In the genomic region with DNA sequence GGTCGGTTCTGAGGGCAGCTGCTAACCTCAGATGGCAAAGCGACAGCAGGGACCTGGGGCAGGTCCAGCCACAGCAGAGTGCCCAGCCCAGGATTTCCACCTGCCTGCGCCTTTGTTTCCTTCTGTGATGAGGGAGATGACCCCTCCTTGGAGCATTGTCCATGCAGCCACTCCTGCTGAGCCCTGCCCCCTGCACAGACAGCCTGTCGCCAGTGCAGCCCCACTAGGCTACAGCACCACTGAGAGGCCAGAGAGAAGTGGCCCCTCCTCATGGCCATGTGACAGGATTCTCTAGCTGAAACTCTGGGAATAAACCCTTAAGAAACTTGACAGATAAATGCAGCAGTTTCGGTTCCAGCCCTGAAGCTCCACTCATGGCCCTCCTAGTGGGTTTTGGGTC, we compare ENCODE assay signal across 17 cellular contexts. TPM values are rescaled to one million over a fixed set of nuclear protein-coding genes. Genes with fewer than 3 reads are reported as not detected.
DNase-seq lines count a peak whose midpoint lies in the region; ATAC-seq, FAIRE-seq and TF ChIP-seq lines count a peak whose summit lies in the region.
"Had no signal": no experiment of that assay in that cellular context is flagged by ENCODE, and none has a peak within 500 bp of the region (broad histone marks: within the 10 kb centered on the region; RNA-seq: fewer than 3 reads in every experiment).

No MANE protein-coding gene starts in this region.

- H3K4ac ChIP-seq in H9 (ENCODE audit: low read depth, low read length), result no peak overlapping the region

- no peaks in the 10 kb centered on the region for H3K23me2 ChIP-seq in H9 (ENCODE audit: insufficient read length, low read depth, low read length, poor library complexity, severe bottlenecking)

- ATAC-seq in HG02763 (IDR thresholded peaks at IDR 0.05; ENCODE audit: unreplicated experiment), result no peak
- ATAC-seq: PC-3 had no signal

- no peak for TF ChIP-seq POLR2A in spleen (IDR thresholded peaks at IDR 0.05)

- H2BK5ac ChIP-seq in H9 (ENCODE audit: insufficient read length, low read length), result no peak overlapping the region

- DNase-seq in activated naive CD4-positive, alpha-beta T cell treated with anti-CD3 and anti-CD28 coated beads, Interleukin-2, amount 10 ng/mL, durations not matched to agents 7 days and 5 days, result no peak
- no peak for DNase-seq in activated naive CD4-positive, alpha-beta T cell treated with anti-CD3 and anti-CD28 coated beads for 36 hours
- DNase-seq in H9, result no peak
- peak; percentile 53 for DNase-seq in kidney
- DNase-seq in spleen, result peak; percentile 38
- DNase-seq in CD4-positive, alpha-beta memory T cell, result no peak
- no peak for DNase-seq in HPDE6-E6E7 (ENCODE audit: extremely low spot score)
- DNase-seq: DMS53, Kasumi-1, MM.1S, NCI-H1092 treated with DMSO at 0.1 percent for 48 hours, NCI-H187 treated with DMSO at 0.1 percent for 48 hours, NCI-H526 treated with DMSO at 0.1 percent for 48 hours, PC-3 had no signal

- H2BK120ac ChIP-seq in H9 (ENCODE audit: low read depth, low read length, poor library complexity, severe bottlenecking), result no peak overlapping the region

- no peaks in the 10 kb centered on the region for H3K9me3 Mint-ChIP-seq in activated naive CD4-positive, alpha-beta T cell treated with anti-CD3 and anti-CD28 coated beads, Interleukin-2, amount 10 ng/mL, durations not matched to agents 7 days and 5 days
- H3K9me3 Mint-ChIP-seq in activated naive CD4-positive, alpha-beta T cell treated with anti-CD3 and anti-CD28 coated beads for 36 hours, result no peaks in the 10 kb centered on the region
- no peaks in the 10 kb centered on the region for H3K9me3 Mint-ChIP-seq in H9
- no peaks in the 10 kb centered on the region for H3K9me3 Mint-ChIP-seq in CD4-positive, alpha-beta memory T cell
- H3K9me3 Mint-ChIP-seq: IgD-negative memory B cell had no signal

- H4K91ac ChIP-seq in H9 (ENCODE audit: insufficient read length, low read depth, low read length), result no peak overlapping the region

- no peak overlapping the region for H3K14ac ChIP-seq in H9 (ENCODE audit: insufficient read depth, low read length)

- H2AK5ac ChIP-seq in H9 (ENCODE audit: insufficient read length, low read length), result no peak overlapping the region

- WGBS in H9 (ENCODE audit: extremely low coverage, insufficient read length, low lambda C conversion rate), result no CpG with 5 or more reads among the region's 5 CpGs
- 91 to 98% (median 93%) methylated on average over 3 to 5 of the region's 5 CpGs for WGBS in spleen, 5 donors

- no peak overlapping the region for H2BK15ac ChIP-seq in H9 (ENCODE audit: low read depth, low read length)

- no peak overlapping the region for H3K18ac ChIP-seq in H9 (ENCODE audit: insufficient read length, low read depth, low read length)

- H3K4me3 Mint-ChIP-seq in activated naive CD4-positive, alpha-beta T cell treated with anti-CD3 and anti-CD28 coated beads, Interleukin-2, amount 10 ng/mL, durations not matched to agents 7 days and 5 days, result no peak overlapping the region
- no peak overlapping the region for H3K4me3 Mint-ChIP-seq in activated naive CD4-positive, alpha-beta T cell treated with anti-CD3 and anti-CD28 coated beads for 36 hours
- H3K4me3 Mint-ChIP-seq in H9, result no peak overlapping the region
- H3K4me3 Mint-ChIP-seq in CD4-positive, alpha-beta memory T cell, result no peak overlapping the region
- H3K4me3 Mint-ChIP-seq: IgD-negative memory B cell had no signal

- no peak overlapping the region for H3K9ac ChIP-seq in H9 (ENCODE audit: extremely low read depth, insufficient read length, low read length)
- H3K9ac ChIP-seq in kidney (ENCODE audit: low read length in 2 of 2), result no peak overlapping the region

- intact Hi-C loops in activated naive CD4-positive, alpha-beta T cell treated with anti-CD3 and anti-CD28 coated beads for 36 hours (cut with micrococcal nuclease), result no loop called here
- intact Hi-C loops in kidney (cut with DNase I), result no loop called here
- intact Hi-C loops in spleen (cut with DNase I; ENCODE audit: low total_unique reads), result no loop called here
- intact Hi-C loops in CD4-positive, alpha-beta memory T cell (cut with micrococcal nuclease), result no loop called here

- H3K23ac ChIP-seq in H9 (ENCODE audit: insufficient read length, low read depth, low read length), result no peak overlapping the region

- no peaks in the 10 kb centered on the region for H3K79me2 ChIP-seq in H9 (ENCODE audit: insufficient read depth, low read length)

- H3K4me1 ChIP-seq in H9 (ENCODE audit: insufficient read depth, low read length), result no peaks in the 10 kb centered on the region
- H3K4me1 ChIP-seq in kidney (ENCODE audit: control insufficient read depth in 1 of 2, insufficient read depth in 1 of 2, low read depth in 1 of 2, low read length in 2 of 2), result peaks cover 0 to 2% of the 10 kb centered on the region in 2 donors
- peaks cover 0 to 21% (median 0%) of the 10 kb centered on the region in 6 donors for H3K4me1 ChIP-seq in spleen
- no peaks in the 10 kb centered on the region for H3K4me1 ChIP-seq in CD4-positive, alpha-beta memory T cell (ENCODE audit: insufficient read depth, low read length)

- no peak overlapping the region for H2AFZ ChIP-seq in H9 (ENCODE audit: low read length)

- no peak overlapping the region for H3T11ph ChIP-seq in H9 (ENCODE audit: low read length)

- no peak overlapping the region for H3K4me2 ChIP-seq in H9 (ENCODE audit: insufficient read depth, insufficient read length, low read length)

- no peak overlapping the region for H3K56ac ChIP-seq in H9 (ENCODE audit: insufficient read length, low read depth, low read length)

- H3K36me3 ChIP-seq in kidney (ENCODE audit: control insufficient read depth in 1 of 2, insufficient read depth in 2 of 2, low read length in 2 of 2), result peaks cover 11 to 16% of the 10 kb centered on the region in 2 donors
- H3K36me3 ChIP-seq in spleen, result peaks cover 2 to 96% (median 56%) of the 10 kb centered on the region in 6 donors
- H3K36me3 ChIP-seq in CD4-positive, alpha-beta memory T cell (ENCODE audit: insufficient read depth, low read length), result peaks cover 23% of the 10 kb centered on the region

- H2BK20ac ChIP-seq in H9 (ENCODE audit: low read depth, low read length, poor library complexity, severe bottlenecking), result no peak overlapping the region

- H3K4me3 ChIP-seq in kidney (ENCODE audit: low read length in 2 of 2) (no peak overlapping the region), spleen (no peak overlapping the region)
- no peak overlapping the region for H3K4me3 ChIP-seq in CD4-positive, alpha-beta memory T cell (ENCODE audit: low read length in 2 of 2)

- no peaks in the 10 kb centered on the region for H3K9me3 ChIP-seq in H9 (ENCODE audit: control insufficient read depth, low read depth, low read length)
- no peaks in the 10 kb centered on the region for H3K9me3 ChIP-seq in kidney (ENCODE audit: control insufficient read depth in 1 of 2, low read length in 2 of 2)
- H3K9me3 ChIP-seq in spleen, result no peaks in the 10 kb centered on the region
- no peaks in the 10 kb centered on the region for H3K9me3 ChIP-seq in CD4-positive, alpha-beta memory T cell (ENCODE audit: control insufficient read depth in 1 of 2, low read length in 2 of 2)

- no peaks in the 10 kb centered on the region for H3K27me3 ChIP-seq in H9 (ENCODE audit: insufficient read depth, low read length)
- H3K27me3 ChIP-seq in spleen (replicated peaks in 1 of 7), result no peaks in the 10 kb centered on the region
- no peaks in the 10 kb centered on the region for H3K27me3 ChIP-seq in CD4-positive, alpha-beta memory T cell (ENCODE audit: insufficient read depth, low read length)

- TF ChIP-seq CTCF in H9 (conservative IDR thresholded peaks at IDR 0.05), result no peak
- TF ChIP-seq CTCF in kidney (IDR thresholded peaks at IDR 0.05; ENCODE audit: borderline replicate concordance, extremely low read depth, insufficient read depth), result no peak
- no peak for TF ChIP-seq CTCF in spleen (IDR thresholded peaks at IDR 0.05 in 8 of 11, conservative IDR thresholded peaks at IDR 0.05 in 3 of 11)

- no peak overlapping the region for H4K5ac ChIP-seq in H9 (ENCODE audit: insufficient read length, low read depth, low read length)

- peaks cover 12% of the 10 kb centered on the region for H3K36me3 Mint-ChIP-seq in activated naive CD4-positive, alpha-beta T cell treated with anti-CD3 and anti-CD28 coated beads, Interleukin-2, amount 10 ng/mL, durations not matched to agents 7 days and 5 days
- peaks cover 15% of the 10 kb centered on the region for H3K36me3 Mint-ChIP-seq in activated naive CD4-positive, alpha-beta T cell treated with anti-CD3 and anti-CD28 coated beads for 36 hours (ENCODE audit: low read depth)
- H3K36me3 Mint-ChIP-seq in H9 (ENCODE audit: insufficient read depth in 1 of 3, low read depth in 3 of 3), result peaks cover 8 to 46% (median 43%) of the 10 kb centered on the region in 3 experiments; a peak in 6 of 7 replicates
- H3K36me3 Mint-ChIP-seq in CD4-positive, alpha-beta memory T cell, result peaks cover 4 to 31% of the 10 kb centered on the region in 2 donors

- no peak for FAIRE-seq in kidney (lab: Jason Lieb, UNC)
- FAIRE-seq: GM19239 had no signal

- no peaks in the 10 kb centered on the region for H3K79me1 ChIP-seq in H9 (ENCODE audit: insufficient read depth, low read depth, low read length, poor library complexity, severe bottlenecking)

- peak overlapping the region; percentile 55 for H3K27ac Mint-ChIP-seq in activated naive CD4-positive, alpha-beta T cell treated with anti-CD3 and anti-CD28 coated beads, Interleukin-2, amount 10 ng/mL, durations not matched to agents 7 days and 5 days
- no peak overlapping the region for H3K27ac Mint-ChIP-seq in activated naive CD4-positive, alpha-beta T cell treated with anti-CD3 and anti-CD28 coated beads for 36 hours
- peak overlapping the region in 2 of 3 experiments; percentile 58 to 64; a peak in 2 of 7 replicates for H3K27ac Mint-ChIP-seq in H9
- H3K27ac Mint-ChIP-seq in CD4-positive, alpha-beta memory T cell, result no peak overlapping the region
- H3K27ac Mint-ChIP-seq: IgD-negative memory B cell had no signal

- H2BK12ac ChIP-seq in H9 (ENCODE audit: insufficient read length, low read depth, low read length), result no peak overlapping the region

- POLR2A ChIA-PET in CD4-positive, alpha-beta memory T cell (lab: Charles Lee; ENCODE audit: partially characterized antibody), result no interaction called here

- no peaks in the 10 kb centered on the region for H3K27me3 Mint-ChIP-seq in activated naive CD4-positive, alpha-beta T cell treated with anti-CD3 and anti-CD28 coated beads, Interleukin-2, amount 10 ng/mL, durations not matched to agents 7 days and 5 days
- no peaks in the 10 kb centered on the region for H3K27me3 Mint-ChIP-seq in activated naive CD4-positive, alpha-beta T cell treated with anti-CD3 and anti-CD28 coated beads for 36 hours (ENCODE audit: low read depth)
- peaks cover 1% of the 10 kb centered on the region; the same call in 1 of the 2 replicates for H3K27me3 Mint-ChIP-seq in H9 (ENCODE audit: low read depth)
- H3K27me3 Mint-ChIP-seq in CD4-positive, alpha-beta memory T cell, result no peaks in the 10 kb centered on the region
- H3K27me3 Mint-ChIP-seq: IgD-negative memory B cell had no signal

- no peak overlapping the region for H4K8ac ChIP-seq in H9 (replicated peaks; ENCODE audit: insufficient read length, low read depth, low read length)

- no peaks in the 10 kb centered on the region for H4K20me1 ChIP-seq in H9 (ENCODE audit: control insufficient read depth, insufficient read depth, insufficient read length)

- H3K4me1 Mint-ChIP-seq in activated naive CD4-positive, alpha-beta T cell treated with anti-CD3 and anti-CD28 coated beads, Interleukin-2, amount 10 ng/mL, durations not matched to agents 7 days and 5 days, result no peaks in the 10 kb centered on the region
- no peaks in the 10 kb centered on the region for H3K4me1 Mint-ChIP-seq in activated naive CD4-positive, alpha-beta T cell treated with anti-CD3 and anti-CD28 coated beads for 36 hours (ENCODE audit: low read depth)
- peaks cover 9 to 23% of the 10 kb centered on the region in 2 experiments for H3K4me1 Mint-ChIP-seq in H9
- H3K4me1 Mint-ChIP-seq in CD4-positive, alpha-beta memory T cell, result no peaks in the 10 kb centered on the region

- H3K27ac ChIP-seq in H9 (ENCODE audit: insufficient read length, low read depth, low read length), result no peak overlapping the region
- no peak overlapping the region for H3K27ac ChIP-seq in kidney (ENCODE audit: low read depth in 2 of 2, low read length in 2 of 2)
- no peak overlapping the region for H3K27ac ChIP-seq in spleen
- no peak overlapping the region for H3K27ac ChIP-seq in CD4-positive, alpha-beta memory T cell (ENCODE audit: low read depth, low read length)

- CTCF ChIA-PET in activated naive CD4-positive, alpha-beta T cell treated with anti-CD3 and anti-CD28 coated beads, Interleukin-2, amount 10 ng/mL, durations not matched to agents 7 days and 5 days (lab: Charles Lee), result interaction anchor here (1.2 kb wide), 1 partner anchor 10 kb away, joined by 5 read pairs; no protein-coding TSS in a partner anchor
- CTCF ChIA-PET in activated naive CD4-positive, alpha-beta T cell treated with anti-CD3 and anti-CD28 coated beads for 36 hours (lab: Charles Lee), result interaction anchor here (0.5 to 1.2 kb wide), 2 partner anchors 58 to 67 kb away, joined by 3 read pairs; no protein-coding TSS in a partner anchor
- CTCF ChIA-PET in CD4-positive, alpha-beta memory T cell (lab: Charles Lee; ENCODE audit: partially characterized antibody), result interaction anchor here (0.9 kb wide), 1 partner anchor 45 kb away, joined by 3 read pairs; no protein-coding TSS in a partner anchor

RNA-seq across cellular contexts. Expression of a gene that starts 10.5 kb away (rescaled TPM):
- total RNA-seq in activated naive CD4-positive, alpha-beta T cell treated with anti-CD3 and anti-CD28 coated beads for 36 hours, result 10 to 100 TPM; 16.2 to 16.3 TPM
- total RNA-seq in H9 (2021) (30.4 and 31.1 TPM in 2 replicates), kidney (36.6 TPM), spleen (10 to 100 TPM; 46.2 to 88.4 (median 48.0) TPM)
- polyA plus RNA-seq in kidney (ENCODE audit: insufficient read depth, low read depth, low replicate concordance) (25.3 TPM), spleen (100 to 1,000 TPM in 1 of 3 donors, 10 to 100 TPM in 2; 34.9 to 107 (median 58.7) TPM)
- 100 to 1,000 TPM; 125 to 129 TPM for total RNA-seq in CD4-positive, alpha-beta memory T cell
- 10 to 100 TPM; 11.4 to 17.2 TPM for polyA plus RNA-seq in CD4-positive, alpha-beta memory T cell

RNA-seq across cellular contexts. Expression of a gene that starts 38.6 kb away (rescaled TPM):
- 10 to 100 TPM; 40.2 to 40.4 TPM for total RNA-seq in activated naive CD4-positive, alpha-beta T cell treated with anti-CD3 and anti-CD28 coated beads for 36 hours
- total RNA-seq in H9 (2021) (57.0 and 62.1 TPM in 2 replicates), kidney (117 TPM), spleen (100 to 1,000 TPM in 6 of 7 donors, 10 to 100 TPM in 1; 98.9 to 140 (median 120) TPM)
- polyA plus RNA-seq in kidney (ENCODE audit: insufficient read depth, low read depth, low replicate concordance) (49.5 TPM), spleen (10 to 100 TPM; 29.5 to 67.1 (median 38.0) TPM)
- 10 to 100 TPM; 84.3 to 85.0 TPM for total RNA-seq in CD4-positive, alpha-beta memory T cell
- polyA plus RNA-seq in CD4-positive, alpha-beta memory T cell, result 10 to 100 TPM in 1 of 2 donors, 1 to 10 TPM in 1; 9.3 to 38.0 TPM

RNA-seq across cellular contexts. Expression of a gene that starts 48.4 kb away (rescaled TPM):
- total RNA-seq in activated naive CD4-positive, alpha-beta T cell treated with anti-CD3 and anti-CD28 coated beads for 36 hours, result 100 to 1,000 TPM; 109 to 114 TPM
- total RNA-seq in H9 (2021) (144 and 147 TPM in 2 replicates), kidney (249 TPM), spleen (100 to 1,000 TPM; 241 to 328 (median 311) TPM)
- polyA plus RNA-seq in kidney (ENCODE audit: insufficient read depth, low read depth, low replicate concordance) (309 TPM), spleen (100 to 1,000 TPM; 105 to 185 (median 126) TPM)
- 100 to 1,000 TPM; 300 to 303 TPM for total RNA-seq in CD4-positive, alpha-beta memory T cell
- 100 to 1,000 TPM; 188 to 212 TPM for polyA plus RNA-seq in CD4-positive, alpha-beta memory T cell

Comparison
In these comparisons a context has a peak if more than half of its experiments do, and no peak if none do; other contexts are left out.
1. H3K27ac Mint-ChIP-seq: peak in activated naive CD4-positive, alpha-beta T cell treated with anti-CD3 and anti-CD28 coated beads, Interleukin-2, amount 10 ng/mL, durations not matched to agents 7 days and 5 days (single experiment) and H9 (2 of 3); none in activated naive CD4-positive, alpha-beta T cell treated with anti-CD3 and anti-CD28 coated beads for 36 hours (single experiment) and CD4-positive, alpha-beta memory T cell (0 of 7).
2. DNase-seq: peak in kidney (single experiment) and spleen (single experiment); none in activated naive CD4-positive, alpha-beta T cell treated with anti-CD3 and anti-CD28 coated beads, Interleukin-2, amount 10 ng/mL, durations not matched to agents 7 days and 5 days (single experiment), activated naive CD4-positive, alpha-beta T cell treated with anti-CD3 and anti-CD28 coated beads for 36 hours (single experiment), H9 (single experiment), CD4-positive, alpha-beta memory T cell (0 of 5) and HPDE6-E6E7 (single experiment).